1 cellular context compared by ENCODE assay signal in genomic region chr7:108066486-108066885, GRCh38.
TF ChIP-seq lines count a peak whose summit lies in the region.

No MANE protein-coding gene starts in this region.

TF ChIP-seq in endothelial cell of umbilical vein, 7 proteins besides CTCF, POLR2A, EP300 and RAD21 (continued from another document):
- TF ChIP-seq JUN (IDR thresholded peaks at IDR 0.05; ENCODE audit: borderline replicate concordance, insufficient read depth, insufficient read length, low read depth), result peak; percentile 59
TF ChIP-seq in endothelial cell of umbilical vein: peak in this region for 2.
